Comparison of ENCODE assay signal across 38 cellular contexts in the genomic region with DNA sequence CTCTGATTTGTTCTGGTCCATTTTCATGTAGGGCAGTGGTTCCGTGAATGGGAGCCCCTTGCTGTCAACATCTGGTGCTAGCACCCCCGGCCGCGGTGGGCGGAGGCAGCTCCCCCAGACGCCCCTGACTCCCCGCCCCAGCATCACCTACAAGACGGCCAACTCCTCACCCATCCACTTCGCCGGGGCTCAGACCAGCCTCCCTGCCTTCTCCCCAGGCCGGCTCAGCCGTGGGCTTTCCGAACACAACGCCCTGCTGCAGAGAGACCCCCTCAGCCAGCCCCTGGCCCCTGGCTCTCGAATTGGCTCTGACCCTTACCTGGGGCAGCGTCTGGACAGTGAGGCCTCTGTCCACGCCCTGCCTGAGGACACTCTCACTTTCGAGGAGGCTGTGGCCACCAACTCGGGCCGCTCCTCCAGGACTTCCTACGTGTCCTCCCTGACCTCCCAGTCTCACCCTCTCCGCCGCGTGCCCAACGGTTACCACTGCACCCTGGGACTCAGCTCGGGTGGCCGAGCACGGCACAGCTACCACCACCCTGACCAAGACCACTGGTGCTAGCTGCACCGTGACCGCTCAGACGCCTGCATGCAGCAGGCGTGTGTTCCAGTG.
"Had no signal": no experiment of that assay in that cellular context is flagged by ENCODE, and none has a peak within 500 bp of the region (broad histone marks: within the 10 kb centered on the region; RNA-seq: fewer than 3 reads in every experiment).

No MANE protein-coding gene starts in this region.

- H3K27ac Mint-ChIP-seq: activated CD4-positive, alpha-beta T cell treated with anti-CD3 and anti-CD28 coated beads, Interleukin-2, amount 10 ng/mL, durations not matched to agents 24 days and 14 days; activated CD8-positive, alpha-beta T cell treated with anti-CD3 and anti-CD28 coated beads for 36 hours; activated naive CD4-positive, alpha-beta T cell treated with anti-CD3 and anti-CD28 coated beads, Interleukin-2, amount 50 U/mL, for 72 hours; activated T-cell treated with anti-CD3 and anti-CD28 coated beads, Interleukin-2, amount 50 U/mL, for 72 hours; activated T-helper 17 cell treated with anti-CD3 and anti-CD28 coated beads, Interleukin-2, amount 50 U/mL, for 72 hours; brain; T-cell had no signal

- H3K9me3 ChIP-seq: Peyer's patch had no signal

- H3K36me3 Mint-ChIP-seq: activated naive CD4-positive, alpha-beta T cell treated with anti-CD3 and anti-CD28 coated beads, Interleukin-2, amount 50 U/mL, for 72 hours; T-cell had no signal

- H3K4me1 ChIP-seq: Peyer's patch had no signal

- H3K27me3 Mint-ChIP-seq: activated CD4-positive, alpha-beta T cell treated with anti-CD3 and anti-CD28 coated beads, Interleukin-2, amount 10 ng/mL, durations not matched to agents 24 days and 14 days; activated CD8-positive, alpha-beta T cell treated with anti-CD3 and anti-CD28 coated beads for 36 hours had no signal

- DNase-seq: activated CD4-positive, alpha-beta T cell treated with anti-CD3 and anti-CD28 coated beads for 1 hour; activated CD4-positive, alpha-beta T cell treated with anti-CD3 and anti-CD28 coated beads, Interleukin-2, amount 10 ng/mL, durations not matched to agents 24 days and 14 days; activated CD4-positive, alpha-beta T cell treated with anti-CD3 and anti-CD28 coated beads, Interleukin-2, amount 50 U/mL, for 4 hours; activated CD4-positive, CD25-positive, alpha-beta regulatory T cell; activated CD8-positive, alpha-beta T cell treated with anti-CD3 and anti-CD28 coated beads for 36 hours; activated effector memory CD4-positive, alpha-beta T cell treated with anti-CD3 and anti-CD28 coated beads, Interleukin-2, amount 50 U/mL, for 16 hours; activated naive CD4-positive, alpha-beta T cell; activated T-cell treated with anti-CD3 and anti-CD28 coated beads, Interleukin-2, amount 50 U/mL, for 1 hour; activated T-cell treated with anti-CD3 and anti-CD28 coated beads, Interleukin-2, amount 50 U/mL, for 72 hours; anterior cingulate cortex; caudate nucleus; cerebellar nuclear complex; MM.1S; MV-4-11; NCI-H1092; NCI-H1436 treated with DMSO at 0.1 percent for 48 hours; NCI-H1694 treated with DMSO at 0.1 percent for 48 hours; NCI-H2029 treated with DMSO at 0.1 percent for 48 hours; NCI-H2107; NCI-H2171; NCI-H510A; NCI-H526; NCI-H748 treated with DMSO at 0.1 percent for 48 hours; NK-92 treated with Interleukin-12 subunit alpha and Interleukin-12 subunit beta, amount 100 ng/mL, for 24 hours; PC-3; RPMI8226; SIG-M5; T-cell; T-helper 17 cell; T-helper 9 cell had no signal

- H3K27me3 ChIP-seq: Peyer's patch had no signal

- H3K4me3 Mint-ChIP-seq: activated CD4-positive, alpha-beta T cell treated with anti-CD3 and anti-CD28 coated beads, Interleukin-2, amount 10 ng/mL, durations not matched to agents 24 days and 14 days; activated CD8-positive, alpha-beta T cell treated with anti-CD3 and anti-CD28 coated beads for 36 hours; activated T-cell treated with anti-CD3 and anti-CD28 coated beads, Interleukin-2, amount 50 U/mL, for 72 hours; activated T-helper 17 cell treated with anti-CD3 and anti-CD28 coated beads, Interleukin-2, amount 50 U/mL, for 72 hours; brain; T-cell; T-helper 17 cell had no signal

- H3K4me3 ChIP-seq: Peyer's patch had no signal

- H3K4me2 ChIP-seq: KMS-11 had no signal

- H3K9me3 Mint-ChIP-seq: activated CD4-positive, alpha-beta T cell treated with anti-CD3 and anti-CD28 coated beads, Interleukin-2, amount 10 ng/mL, durations not matched to agents 24 days and 14 days; activated CD8-positive, alpha-beta T cell treated with anti-CD3 and anti-CD28 coated beads for 36 hours; activated naive CD4-positive, alpha-beta T cell treated with anti-CD3 and anti-CD28 coated beads, Interleukin-2, amount 50 U/mL, for 72 hours; activated T-cell treated with anti-CD3 and anti-CD28 coated beads, Interleukin-2, amount 50 U/mL, for 72 hours; activated T-helper 17 cell treated with anti-CD3 and anti-CD28 coated beads, Interleukin-2, amount 50 U/mL, for 72 hours; T-cell had no signal

- H3K4me1 Mint-ChIP-seq: activated CD4-positive, alpha-beta T cell treated with anti-CD3 and anti-CD28 coated beads, Interleukin-2, amount 10 ng/mL, durations not matched to agents 24 days and 14 days; activated T-helper 17 cell treated with anti-CD3 and anti-CD28 coated beads, Interleukin-2, amount 50 U/mL, for 72 hours; brain; T-cell; T-helper 17 cell had no signal

- H3K27ac ChIP-seq: KMS-11, Peyer's patch, VCaP had no signal

- ATAC-seq: activated CD8-positive, alpha-beta T cell treated with anti-CD3 and anti-CD28 coated beads for 36 hours; activated naive CD4-positive, alpha-beta T cell treated with anti-CD3 and anti-CD28 coated beads, Interleukin-2, amount 50 U/mL, for 72 hours; activated T-cell treated with anti-CD3 and anti-CD28 coated beads, Interleukin-2, amount 50 U/mL, for 72 hours; activated T-helper 17 cell treated with anti-CD3 and anti-CD28 coated beads, Interleukin-2, amount 50 U/mL, for 72 hours; PC-3; Right ventricle myocardium inferior; SK-N-SH treated with all-trans-retinoic acid at 6 μM for 48 hours; T-cell; T-helper 17 cell had no signal

- H3K9ac ChIP-seq: KMS-11 had no signal

- H3K36me3 ChIP-seq: Peyer's patch had no signal
